ENCODE assay signal across 9 cellular contexts in the genomic region with DNA sequence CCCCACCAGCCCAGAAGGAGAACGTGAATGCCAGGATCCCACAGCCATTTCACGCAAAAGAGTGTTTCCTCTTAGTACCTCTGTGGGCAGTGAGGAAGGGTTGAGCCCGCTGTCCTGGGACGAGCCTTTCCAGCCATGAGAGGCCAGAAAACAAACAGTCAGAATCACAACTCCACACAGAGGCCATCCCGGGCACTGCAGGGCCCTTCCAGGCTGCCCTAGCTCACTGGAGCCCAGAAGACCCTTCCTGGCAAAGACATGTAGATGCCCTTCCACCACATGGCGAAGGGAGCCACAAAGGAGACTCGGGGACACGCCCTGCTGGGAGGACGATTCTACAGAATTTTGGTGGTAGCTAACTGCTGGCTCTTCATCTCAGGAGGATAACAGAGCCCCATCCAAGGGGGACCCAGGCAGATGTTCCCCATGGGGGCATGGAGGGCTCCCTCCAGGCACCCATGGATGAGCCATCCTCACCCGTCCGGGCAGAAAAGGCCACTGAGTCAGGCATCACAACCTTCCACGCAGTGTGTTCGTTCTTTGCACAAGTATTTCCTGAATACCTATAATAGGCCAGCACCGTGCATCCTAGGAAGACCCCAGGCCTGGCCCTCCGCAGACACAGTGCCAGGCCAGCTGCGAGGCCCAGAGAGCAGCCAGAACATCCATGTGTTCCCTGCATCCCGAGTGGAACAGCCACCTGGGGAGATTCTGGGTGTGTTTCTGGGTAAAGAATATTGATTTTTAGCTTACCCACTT. TPM values are rescaled to one million over a fixed set of nuclear protein-coding genes. Genes with fewer than 3 reads are reported as not detected.
DNase-seq lines count a peak whose midpoint lies in the region; ATAC-seq, FAIRE-seq and TF ChIP-seq lines count a peak whose summit lies in the region.
"Had no signal": no experiment of that assay in that cellular context is flagged by ENCODE, and none has a peak within 500 bp of the region (broad histone marks: within the 10 kb centered on the region; RNA-seq: fewer than 3 reads in every experiment).

No MANE protein-coding gene starts in this region.

- no peaks in the 10 kb centered on the region for H3K36me3 Mint-ChIP-seq in CD8-positive, alpha-beta T cell

- no peaks in the 10 kb centered on the region for H3K9me3 Mint-ChIP-seq in CD8-positive, alpha-beta T cell

- TF ChIP-seq CTCF in A549 (IDR thresholded peaks at IDR 0.05) (no peak; the same call in 2 of the 3 replicates), brain microvascular endothelial cell (IDR thresholded peaks at IDR 0.05; ENCODE audit: low read depth, low read length, missing control alignments) (peak; percentile 87), left lung (IDR thresholded peaks at IDR 0.05) (peak; percentile 59 to 78)
- TF ChIP-seq CTCF in CD8-positive, alpha-beta T cell (IDR thresholded peaks at IDR 0.05): no peak

- no peak overlapping the region for H3K27ac ChIP-seq in A549
- no peak overlapping the region for H3K27ac ChIP-seq in brain microvascular endothelial cell
- no peak overlapping the region for H3K27ac ChIP-seq in left lung
- H3K27ac ChIP-seq in CD8-positive, alpha-beta T cell (ENCODE audit: low read depth, low read length): no peak overlapping the region
- no peak overlapping the region for H3K27ac ChIP-seq in effector memory CD4-positive, alpha-beta T cell (ENCODE audit: insufficient read depth, low read length, poor library complexity, severe bottlenecking)

- DNase-seq in A549 (ENCODE audit: low read depth in 1 of 2, low spot score in 1 of 2) (peak in 1 of 2 experiments; percentile 13), HK-2 (ENCODE audit: unreplicated experiment) (peak; percentile 28), brain microvascular endothelial cell (peak; percentile 48), left lung (peak in 1 of 2 donors; percentile 55)
- DNase-seq in CD8-positive, alpha-beta T cell: no peak
- no peak for DNase-seq in activated CD4-positive, alpha-beta T cell treated with anti-CD3 and anti-CD28 coated beads for 1 hour
- DNase-seq in effector memory CD4-positive, alpha-beta T cell: no peak

- peaks cover 3% of the 10 kb centered on the region for H3K4me1 Mint-ChIP-seq in CD8-positive, alpha-beta T cell (ENCODE audit: low read depth)

- H3K4me3 Mint-ChIP-seq in CD8-positive, alpha-beta T cell: no peak overlapping the region

- in situ Hi-C loops in brain microvascular endothelial cell (cut with HindIII; ENCODE audit: low pct_ligation_motif_present, low sequenced_read_pairs): no loop called here

- no peak overlapping the region for H3K4me2 ChIP-seq in A549

- TF ChIP-seq POLR2A in A549 (IDR thresholded peaks at IDR 0.05; ENCODE audit: low read length): no peak

- CTCF ChIA-PET in A549 (lab: Yijun Ruan, JAX): interaction anchor here (1.1 to 1.6 kb wide), 2 partner anchors 8 to 162 kb away, joined by 3 read pairs; no protein-coding TSS in a partner anchor
- CTCF ChIA-PET in CD8-positive, alpha-beta T cell (lab: Charles Lee): no interaction called here

- H3K9me3 ChIP-seq in A549 (no peaks in the 10 kb centered on the region), left lung (no peaks in the 10 kb centered on the region)
- H3K9me3 ChIP-seq in CD8-positive, alpha-beta T cell (ENCODE audit: low read length): no peaks in the 10 kb centered on the region
- H3K9me3 ChIP-seq in effector memory CD4-positive, alpha-beta T cell (ENCODE audit: control insufficient read depth, low read length): no peaks in the 10 kb centered on the region

- TF ChIP-seq RAD21 in A549 (conservative IDR thresholded peaks at IDR 0.05 in 1 of 2, IDR thresholded peaks at IDR 0.05 in 1 of 2): peak; percentile 30 to 37; a peak in 2 of 5 replicates

- peaks cover 2% of the 10 kb centered on the region for H3K27me3 Mint-ChIP-seq in CD8-positive, alpha-beta T cell (ENCODE audit: low read depth)

- POLR2A ChIA-PET in A549 (lab: Yijun Ruan, JAX): no interaction called here
- POLR2A ChIA-PET in CD8-positive, alpha-beta T cell (lab: Charles Lee): no interaction called here

- ATAC-seq in A549 (peak; percentile 80 to 92), left lung (peak; percentile 78), GM19395 (IDR thresholded peaks at IDR 0.05; ENCODE audit: unreplicated experiment) (no peak)
- ATAC-seq in CD8-positive, alpha-beta T cell: no peak

- TF ChIP-seq EP300 in A549 (IDR thresholded peaks at IDR 0.05): no peak

- H3K27me3 ChIP-seq in brain microvascular endothelial cell (replicated peaks) (no peaks in the 10 kb centered on the region), left lung (no peaks in the 10 kb centered on the region)
- no peaks in the 10 kb centered on the region for H3K27me3 ChIP-seq in CD8-positive, alpha-beta T cell (ENCODE audit: insufficient read depth, low read length)
- no peaks in the 10 kb centered on the region for H3K27me3 ChIP-seq in effector memory CD4-positive, alpha-beta T cell (replicated peaks; ENCODE audit: control insufficient read depth, insufficient read depth, low read length, poor library complexity, severe bottlenecking)

- H3K4me3 ChIP-seq in A549: no peak overlapping the region
- no peak overlapping the region for H3K4me3 ChIP-seq in brain microvascular endothelial cell (ENCODE audit: low read depth, low read length)
- no peak overlapping the region for H3K4me3 ChIP-seq in left lung
- H3K4me3 ChIP-seq in CD8-positive, alpha-beta T cell (ENCODE audit: low read depth, low read length): no peak overlapping the region
- H3K4me3 ChIP-seq in effector memory CD4-positive, alpha-beta T cell (ENCODE audit: insufficient read depth, low read depth, low read length, poor library complexity, severe bottlenecking): no peak overlapping the region

- 61% methylated on average over 10 of the region's 17 CpGs for WGBS in A549 (ENCODE audit: missing lambda C conversion rate)

- no peak for FAIRE-seq in A549 (lab: Jason Lieb, UNC)
- FAIRE-seq: frontal cortex had no signal

- H3K27ac Mint-ChIP-seq in CD8-positive, alpha-beta T cell: no peak overlapping the region

- intact Hi-C loops in left lung (cut with DNase I): loop anchor here in 1 of 2 donors (5.0 to 10.0 kb wide), 2 partner anchors 168 to 231 kb away; a partner anchor contains a TSS
- intact Hi-C loops in CD8-positive, alpha-beta T cell (cut with DNase I, micrococcal nuclease): no loop called here

- H3K36me3 ChIP-seq in brain microvascular endothelial cell (replicated peaks): no peaks in the 10 kb centered on the region
- H3K36me3 ChIP-seq in left lung: no peaks in the 10 kb centered on the region
- no peaks in the 10 kb centered on the region for H3K36me3 ChIP-seq in CD8-positive, alpha-beta T cell (ENCODE audit: insufficient read depth, low read length)
- no peaks in the 10 kb centered on the region for H3K36me3 ChIP-seq in effector memory CD4-positive, alpha-beta T cell (ENCODE audit: control insufficient read depth, insufficient read depth, low read length)

- H3K4me1 ChIP-seq in A549: no peaks in the 10 kb centered on the region
- H3K4me1 ChIP-seq in left lung: peaks cover 8 to 40% of the 10 kb centered on the region in 2 donors
- H3K4me1 ChIP-seq in CD8-positive, alpha-beta T cell (ENCODE audit: insufficient read depth, low read length): no peaks in the 10 kb centered on the region
- no peaks in the 10 kb centered on the region for H3K4me1 ChIP-seq in effector memory CD4-positive, alpha-beta T cell (ENCODE audit: control insufficient read depth, insufficient read depth, low read length, poor library complexity, severe bottlenecking)

TF ChIP-seq in A549, 52 proteins besides CTCF, POLR2A, EP300 and RAD21:
- TF ChIP-seq ZFP36 (IDR thresholded peaks at IDR 0.05; ENCODE audit: borderline replicate concordance, partially characterized antibody) (no peak), SMC3 (IDR thresholded peaks at IDR 0.05) (peak; percentile 33; the same call in 2 of the 3 replicates), MAFK (IDR thresholded peaks at IDR 0.05; ENCODE audit: partially characterized antibody) (no peak)

RNA-seq across cellular contexts. Expression of a gene that starts 47.2 kb away (rescaled TPM):
- polyA plus RNA-seq in A549 (2011; rRNA removed) (0.93 and 1.1 TPM in 2 replicates), A549 (2017; fragmentation: RNase III; extraction: RNeasy Plus Mini Kit Qiagen cat#74134 plus additional on column Dnase treatment) (3.4 to 5.0 TPM (median 4.2 TPM) in 3 replicates)
- 0.93 and 1.2 TPM in 2 replicates for polyA plus RNA-seq in A549 (2012; cell fraction: cytosol; rRNA removed)
- polyA plus RNA-seq in A549 (2012; cell fraction: nucleus; rRNA removed): 1.2 and 1.3 TPM in 2 replicates
- polyA minus RNA-seq in A549 (2011; rRNA and poly(A)+ RNA removed): 1.5 and 1.7 TPM in 2 replicates
- total RNA-seq in left lung: 10 to 100 TPM in 1 of 2 donors, 1 to 10 TPM in 1; 9.0 to 17.1 TPM
- not detected for total RNA-seq in CD8-positive, alpha-beta T cell

Comparison
In these comparisons a context has a peak if more than half of its experiments do, and no peak if none do; other contexts are left out.
1. ATAC-seq: peak in A549 (2 of 2) and left lung (single experiment); none in GM19395 (single experiment) and CD8-positive, alpha-beta T cell (single experiment).
2. DNase-seq: peak in HK-2 (single experiment) and brain microvascular endothelial cell (single experiment); none in CD8-positive, alpha-beta T cell (0 of 7), activated CD4-positive, alpha-beta T cell treated with anti-CD3 and anti-CD28 coated beads for 1 hour (single experiment) and effector memory CD4-positive, alpha-beta T cell (0 of 3).
3. CTCF ChIP-seq: peak in brain microvascular endothelial cell (single experiment) and left lung (2 of 2); none in A549 (single experiment) and CD8-positive, alpha-beta T cell (single experiment).
4. RNA of a gene that starts 47.2 kb away (total RNA-seq): 9.0 to 17.1 TPM in left lung; not detected in CD8-positive, alpha-beta T cell; every median in the first group is over 4 times any median in the second.